In genomic region chr2:216018709-216019108, GRCh38 we compare ENCODE assay signal across 15 cellular contexts. TPM values are rescaled to one million over a fixed set of nuclear protein-coding genes. Genes with fewer than 3 reads are reported as not detected.
DNase-seq lines count a peak whose midpoint lies in the region; ATAC-seq, FAIRE-seq and TF ChIP-seq lines count a peak whose summit lies in the region.
"Had no signal": no experiment of that assay in that cellular context is flagged by ENCODE, and none has a peak within 500 bp of the region (broad histone marks: within the 10 kb centered on the region; RNA-seq: fewer than 3 reads in every experiment).

No MANE protein-coding gene starts in this region.

- TF ChIP-seq CTCF in OCI-LY3 (IDR thresholded peaks at IDR 0.05; ENCODE audit: low read depth, low read length) = no peak
- TF ChIP-seq CTCF in K562 (IDR thresholded peaks at IDR 0.05 in 2 of 3, conservative IDR thresholded peaks at IDR 0.05 in 1 of 3; ENCODE audit: insufficient read depth in 2 of 3, low read depth in 1 of 3, low read length in 3 of 3) = no peak

- H3K9me3 ChIP-seq in OCI-LY3 (ENCODE audit: insufficient read depth, low read length) = no peaks in the 10 kb centered on the region
- no peaks in the 10 kb centered on the region for H3K9me3 ChIP-seq in K562 (replicated peaks; ENCODE audit: control insufficient read depth, insufficient read depth, low read depth, low read length)
- H3K9me3 ChIP-seq: Caco-2, HAP-1 had no signal

- TF ChIP-seq RAD21 in K562 (CRISPR knock-in tag; conservative IDR thresholded peaks at IDR 0.05 in 1 of 2, IDR thresholded peaks at IDR 0.05 in 1 of 2) = no peak

- H3K27ac ChIP-seq in OCI-LY3 (ENCODE audit: low read length) (peak overlapping the region; percentile 98), K562 (ENCODE audit: extremely low read depth, low read depth, low read length) (no peak overlapping the region)

- ATAC-seq in K562 (no peak), HG03139 (IDR thresholded peaks at IDR 0.05; ENCODE audit: unreplicated experiment) (no peak)

- DNase-seq in GM12892 (ENCODE audit: insufficient read length) (no peak), K562 (ENCODE audit: extremely low read depth in 1 of 4, low spot score in 3 of 4) (no peak), GM19239 (ENCODE audit: insufficient read length, low spot score) (no peak), hippocampal formation (lab: John Stamatoyannopoulos, UW) (no peak)
- DNase-seq: Caco-2; CD8-positive, alpha-beta memory T cell; DND-41; GDM1; GOT3; KG1 had no signal

- H3K36me3 ChIP-seq in OCI-LY3 (replicated peaks; ENCODE audit: low read depth, low read length) (no peaks in the 10 kb centered on the region), K562 (ENCODE audit: control insufficient read depth, insufficient read depth, low read length) (no peaks in the 10 kb centered on the region)
- H3K36me3 ChIP-seq: HAP-1 had no signal

- H3K4me3 ChIP-seq in OCI-LY3 (ENCODE audit: low read length) (no peak overlapping the region), K562 (no peak overlapping the region)
- H3K4me3 ChIP-seq: HAP-1 had no signal

- FAIRE-seq in GM12892 (lab: Jason Lieb, UNC) (peak; percentile 51), K562 (lab: Jason Lieb, UNC) (no peak), GM19239 (lab: Jason Lieb, UNC) (no peak)
- FAIRE-seq: GM18507, HTR-8/SVneo had no signal

- no peak overlapping the region for H2AFZ ChIP-seq in OCI-LY3 (ENCODE audit: low read depth, low read length)
- H2AFZ ChIP-seq in K562 (ENCODE audit: low read depth, low read length) = no peak overlapping the region

- in situ Hi-C loops in K562 (cut with MboI) = no loop called here

- 66% methylated on average over 3 of the region's 3 CpGs for WGBS in K562 (ENCODE audit: insufficient coverage, low coverage, missing lambda C conversion rate)

- TF ChIP-seq EP300 in K562 (IDR thresholded peaks at IDR 0.05; ENCODE audit: low read length) = no peak

- H3K4me2 ChIP-seq in OCI-LY3 (ENCODE audit: low read length) = no peak overlapping the region
- no peak overlapping the region for H3K4me2 ChIP-seq in K562 (ENCODE audit: insufficient read depth, low read length)

- H3K9ac ChIP-seq in OCI-LY3 (ENCODE audit: low read length) (no peak overlapping the region), K562 (ENCODE audit: insufficient read depth in 1 of 2, low read depth in 2 of 2, low read length in 2 of 2) (no peak overlapping the region)

- POLR2A ChIA-PET in K562 (lab: Yijun Ruan, JAX) = interaction anchor here (0.7 kb wide), 1 partner anchor 50 kb away, joined by 4 read pairs; no protein-coding TSS in a partner anchor

- H4K20me1 ChIP-seq in OCI-LY3 (ENCODE audit: insufficient read depth, low read length) (no peaks in the 10 kb centered on the region), K562 (replicated peaks; ENCODE audit: control insufficient read depth, insufficient read depth, low read length) (no peaks in the 10 kb centered on the region)

- no peaks in the 10 kb centered on the region for H3K9me1 ChIP-seq in K562 (ENCODE audit: control insufficient read depth, insufficient read depth, low read length)

- H3K4me1 ChIP-seq in OCI-LY3 (ENCODE audit: low read length) (peaks cover 63% of the 10 kb centered on the region), K562 (replicated peaks in 1 of 2; ENCODE audit: control insufficient read depth in 2 of 2, insufficient read depth in 2 of 2, low read length in 2 of 2) (peaks cover 0 to 4% of the 10 kb centered on the region in 2 experiments; a peak in 4 of 5 replicates)

- no peaks in the 10 kb centered on the region for H3K27me3 ChIP-seq in OCI-LY3 (ENCODE audit: low read depth, low read length)
- no peaks in the 10 kb centered on the region for H3K27me3 ChIP-seq in K562 (ENCODE audit: control insufficient read depth in 2 of 2, insufficient read depth in 2 of 2, low read length in 2 of 2)

- no TSS peak for BruUV-seq in K562 (replicated peaks; lab: Mats Ljungman, UMichigan)

- CTCF ChIA-PET in K562 (lab: Yijun Ruan, JAX; ENCODE audit: low intra/inter-chr PET ratio) = no interaction called here

- peaks cover 17% of the 10 kb centered on the region for H3K79me2 ChIP-seq in OCI-LY3 (ENCODE audit: low read length)
- no peaks in the 10 kb centered on the region for H3K79me2 ChIP-seq in K562 (ENCODE audit: control insufficient read depth, insufficient read depth, low read length)

- TF ChIP-seq POLR2A in GM12892 (IDR thresholded peaks at IDR 0.05; ENCODE audit: low read depth, low read length) = no peak
- no peak for TF ChIP-seq POLR2A in K562 (conservative IDR thresholded peaks at IDR 0.05)

- intact Hi-C loops in K562 (cut with micrococcal nuclease) = no loop called here

TF ChIP-seq in K562, 482 proteins besides CTCF, POLR2A, EP300 and RAD21:
- TF ChIP-seq CBFA2T2 (conservative IDR thresholded peaks at IDR 0.05) (peak; percentile 34; the same call in 1 of the 2 replicates), RAD51 (IDR thresholded peaks at IDR 0.05; ENCODE audit: borderline replicate concordance, low read depth) (peak; percentile 77; the same call in 1 of the 2 replicates), FIP1L1 (IDR thresholded peaks at IDR 0.05; ENCODE audit: low read depth, low read length, poor library complexity, severe bottlenecking) (no peak), USF1 (CRISPR knock-in tag; IDR thresholded peaks at IDR 0.05) (peak; percentile 58), USF2 (CRISPR knock-in tag; IDR thresholded peaks at IDR 0.05) (peak; percentile 70), CHD2 (IDR thresholded peaks at IDR 0.05; ENCODE audit: low read depth, low read length) (no peak)
- TF ChIP-seq, protein P1, sequence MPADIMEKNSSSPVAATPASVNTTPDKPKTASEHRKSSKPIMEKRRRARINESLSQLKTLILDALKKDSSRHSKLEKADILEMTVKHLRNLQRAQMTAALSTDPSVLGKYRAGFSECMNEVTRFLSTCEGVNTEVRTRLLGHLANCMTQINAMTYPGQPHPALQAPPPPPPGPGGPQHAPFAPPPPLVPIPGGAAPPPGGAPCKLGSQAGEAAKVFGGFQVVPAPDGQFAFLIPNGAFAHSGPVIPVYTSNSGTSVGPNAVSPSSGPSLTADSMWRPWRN (IDR thresholded peaks at IDR 0.05; ENCODE audit: low read depth) = no peak

RNA-seq across cellular contexts. Expression of gene MREG, which starts 5.4 kb away (rescaled TPM):
- polyA plus RNA-seq in GM12892 (2012; ENCODE audit: missing spikeins) = 34.5 TPM
- 2.7 and 2.9 TPM in 2 replicates for total RNA-seq in K562 (2011; cell fraction: chromatin; rRNA removed; ENCODE audit: low replicate concordance)
- total RNA-seq in K562 (2011; cell fraction: nucleolus; rRNA removed) = 1.4 and 2.0 TPM in 2 replicates
- total RNA-seq in K562 (2011; cell fraction: nucleoplasm; rRNA removed) = 1.5 and 1.8 TPM in 2 replicates
- total RNA-seq in K562 (2014; rRNA removed) = 2.9 and 3.6 TPM in 2 replicates
- 2.3 and 2.8 TPM in 2 replicates for total RNA-seq in K562 (2014; rRNA removed; fragmentation: Illumina TruSeq; extraction: Trizol)
- 2.0 and 2.1 TPM in 2 replicates for total RNA-seq in K562 (2015; rRNA removed; fragmentation: Illumina TruSeq; extraction: Trizol)
- 3.5 and 3.8 TPM in 2 replicates for total RNA-seq in K562 (2021)
- 1.5 and 2.3 TPM in 2 replicates for polyA plus RNA-seq in K562 (2011; rRNA removed)
- polyA plus RNA-seq in K562 (2011; cell fraction: cytosol; rRNA removed) = 0.63 and 1.3 TPM in 2 replicates
- polyA plus RNA-seq in K562 (2011; cell fraction: nucleus; rRNA removed) = 1.9 and 2.2 TPM in 2 replicates
- 1.3 and 2.3 TPM in 2 replicates for polyA plus RNA-seq in K562 (2012)
- polyA plus RNA-seq in K562 (2014; fragmentation: Illumina TruSeq; extraction: Trizol) = 1.2 and 2.8 TPM in 2 replicates
- 1 to 10 TPM in 1 of 2 experiments, under 1 TPM in 1; 0.77 to 1.0 TPM for polyA plus RNA-seq in K562 (2014; fragmentation: Nextera tagmentation; extraction: Ambion mirVana)
- polyA plus RNA-seq in K562 (2014; rRNA removed) = 2.0 and 2.8 TPM in 2 replicates
- 1.6 and 2.3 TPM in 2 replicates for polyA minus RNA-seq in K562 (2011; rRNA and poly(A)+ RNA removed)
- 1.4 and 1.5 TPM in 2 replicates for polyA minus RNA-seq in K562 (2011; cell fraction: cytosol; rRNA and poly(A)+ RNA removed)
- 0.81 and 1.4 TPM in 2 replicates for polyA minus RNA-seq in K562 (2011; cell fraction: nucleus; rRNA and poly(A)+ RNA removed)
